1 cellular context compared by ENCODE assay signal in genomic region chr3:169966086-169966950, GRCh38.
TF ChIP-seq lines count a peak whose summit lies in the region.

Gene SEC62 (plus strand): TSS chr3:169966807. CDS start chr3:169966823, 16 bp downstream.

TF ChIP-seq in HepG2, 621 proteins besides CTCF, POLR2A, EP300 and RAD21 (continued from another document and continues in another):
- TF ChIP-seq NCOA2 (CRISPR knock-in tag; IDR thresholded peaks at IDR 0.05), result peak; percentile 55; the same call in 1 of the 2 replicates
- no peak for TF ChIP-seq JUN (CRISPR knock-in tag; IDR thresholded peaks at IDR 0.05)
- no peak for TF ChIP-seq IRF1 (CRISPR knock-in tag; IDR thresholded peaks at IDR 0.05; ENCODE audit: low read depth)
- peak; percentile 66; the same call in 1 of the 2 replicates for TF ChIP-seq ZBTB26 (CRISPR knock-in tag; IDR thresholded peaks at IDR 0.05; ENCODE audit: borderline replicate concordance)
- TF ChIP-seq ZNF296 (CRISPR knock-in tag; conservative IDR thresholded peaks at IDR 0.05), result no peak
- TF ChIP-seq CEBPZ (IDR thresholded peaks at IDR 0.05; ENCODE audit: low read length), result no peak
- TF ChIP-seq MED13 (CRISPR knock-in tag; IDR thresholded peaks at IDR 0.05), result peak; percentile 48
- no peak for TF ChIP-seq AKAP8 (CRISPR knock-in tag; IDR thresholded peaks at IDR 0.05)
- TF ChIP-seq RFX1 (IDR thresholded peaks at IDR 0.05), result no peak
- peak; percentile 63; the same call in 1 of the 2 replicates for TF ChIP-seq ETV5 (CRISPR knock-in tag; IDR thresholded peaks at IDR 0.05; ENCODE audit: borderline replicate concordance)
- TF ChIP-seq ZNF282 (IDR thresholded peaks at IDR 0.05; ENCODE audit: partially characterized antibody), result no peak
- TF ChIP-seq ZZZ3 (CRISPR knock-in tag; IDR thresholded peaks at IDR 0.05; ENCODE audit: borderline replicate concordance), result no peak; the same call in 1 of the 2 replicates
- TF ChIP-seq MXI1 (IDR thresholded peaks at IDR 0.05; ENCODE audit: borderline replicate concordance, low read depth, low read length), result peak; percentile 90
- TF ChIP-seq ZUFSP (CRISPR knock-in tag; IDR thresholded peaks at IDR 0.05; ENCODE audit: borderline replicate concordance), result no peak
- peak; percentile 98 for TF ChIP-seq ZMYM4 (CRISPR knock-in tag; IDR thresholded peaks at IDR 0.05)
- TF ChIP-seq PHB2 (IDR thresholded peaks at IDR 0.05; ENCODE audit: partially characterized antibody), result no peak
- no peak for TF ChIP-seq HIVEP1 (CRISPR knock-in tag; IDR thresholded peaks at IDR 0.05)
- TF ChIP-seq RARA (CRISPR knock-in tag; IDR thresholded peaks at IDR 0.05), result peak; percentile 75
- no peak for TF ChIP-seq ZNF235 (CRISPR knock-in tag; IDR thresholded peaks at IDR 0.05; ENCODE audit: borderline replicate concordance)
- no peak for TF ChIP-seq ZNF549 (CRISPR knock-in tag; IDR thresholded peaks at IDR 0.05)
- no peak for TF ChIP-seq ZNF629 (CRISPR knock-in tag; conservative IDR thresholded peaks at IDR 0.05)
- peak; percentile 71; the same call in 1 of the 2 replicates for TF ChIP-seq MYC (CRISPR knock-in tag; IDR thresholded peaks at IDR 0.05; ENCODE audit: borderline replicate concordance)
- no peak for TF ChIP-seq SRF (IDR thresholded peaks at IDR 0.05; ENCODE audit: low read depth, low read length)
- peak; percentile 89 for TF ChIP-seq SALL1 (CRISPR knock-in tag; IDR thresholded peaks at IDR 0.05)
- no peak; the same call in 1 of the 2 replicates for TF ChIP-seq ZNF784 (CRISPR knock-in tag; IDR thresholded peaks at IDR 0.05; ENCODE audit: borderline replicate concordance)
- TF ChIP-seq HMG20B (CRISPR knock-in tag; conservative IDR thresholded peaks at IDR 0.05), result peak; percentile 47; the same call in 1 of the 2 replicates
- 0 out of 2 replicates have a peak, but pooled peaks have one; percentile 62 for TF ChIP-seq THAP7 (CRISPR knock-in tag; IDR thresholded peaks at IDR 0.05)
- 0 out of 2 replicates have a peak, but pooled peaks have one; percentile 13 for TF ChIP-seq ZNF749 (CRISPR knock-in tag; IDR thresholded peaks at IDR 0.05; ENCODE audit: borderline replicate concordance)
- TF ChIP-seq ZNF33B (CRISPR knock-in tag; IDR thresholded peaks at IDR 0.05), result peak; percentile 62; the same call in 1 of the 2 replicates
- no peak for TF ChIP-seq HNRNPUL1 (IDR thresholded peaks at IDR 0.05; ENCODE audit: low read depth, low read length)
- no peak for TF ChIP-seq LRRFIP1 (CRISPR knock-in tag; conservative IDR thresholded peaks at IDR 0.05)
- no peak for TF ChIP-seq ZNF530 (CRISPR knock-in tag; IDR thresholded peaks at IDR 0.05; ENCODE audit: low read depth)
- peak; percentile 85 for TF ChIP-seq ZNF687 (CRISPR knock-in tag; IDR thresholded peaks at IDR 0.05)
- TF ChIP-seq HES4 (CRISPR knock-in tag; IDR thresholded peaks at IDR 0.05; ENCODE audit: borderline replicate concordance), result no peak; the same call in 1 of the 2 replicates
